8 cellular contexts compared by ENCODE assay signal in genomic region chr19:49148784-49149651, GRCh38. TPM values are rescaled to one million over a fixed set of nuclear protein-coding genes. Genes with fewer than 3 reads are reported as not detected.
DNase-seq lines count a peak whose midpoint lies in the region; ATAC-seq, FAIRE-seq and TF ChIP-seq lines count a peak whose summit lies in the region.

No MANE protein-coding gene starts in this region.

- H3K27ac ChIP-seq in A549 = peak overlapping the region; percentile 76 to 83

- peak; percentile 33; the same call in 1 of the 2 replicates for TF ChIP-seq POLR2A in A549 (IDR thresholded peaks at IDR 0.05; ENCODE audit: low read length)

- no peaks in the 10 kb centered on the region for H3K9me3 ChIP-seq in A549

- CTCF ChIA-PET in A549 (lab: Yijun Ruan, JAX) = interaction anchor here (0.5 to 15.0 kb wide), 17 partner anchors 20 to 515 kb away, joined by 3 to 298 read pairs (median 5); partner anchors contain the start of genes LIN7B and PPFIA3

- WGBS in A549 (ENCODE audit: missing lambda C conversion rate) = 16% methylated on average over 40 of the region's 49 CpGs

- ATAC-seq in A549 (peak; percentile 32 to 71), HG03442 (IDR thresholded peaks at IDR 0.05; ENCODE audit: unreplicated experiment) (no peak)

- POLR2A ChIA-PET in A549 (lab: Yijun Ruan, JAX) = interaction anchor here (0.6 to 2.7 kb wide), 6 partner anchors 21 to 304 kb away, joined by 3 to 14 read pairs (median 4); partner anchors contain the start of genes ALDH16A1, GYS1, PPFIA3 and RUVBL2

- FAIRE-seq in A549 (lab: Jason Lieb, UNC) = no peak

- H3K4me3 ChIP-seq in A549 = peak overlapping the region; percentile 68

- TF ChIP-seq RAD21 in A549 (conservative IDR thresholded peaks at IDR 0.05 in 1 of 2, IDR thresholded peaks at IDR 0.05 in 1 of 2) = no peak

- TF ChIP-seq EP300 in A549 (IDR thresholded peaks at IDR 0.05) = no peak

- H3K4me1 ChIP-seq in A549 = peaks cover 31% of the 10 kb centered on the region

- peak overlapping the region; percentile 100 for H3K4me2 ChIP-seq in A549

- TF ChIP-seq CTCF in A549 (IDR thresholded peaks at IDR 0.05) = no peak

- DNase-seq in A549 (ENCODE audit: low read depth in 1 of 2, low spot score in 1 of 2) = peak; percentile 96 to 98
- DNase-seq in H4 (ENCODE audit: low spot score) = peak; percentile 95
- peak; percentile 38 for DNase-seq in NCI-H510A treated with DMSO at 0.1 percent for 48 hours (lab: John Stamatoyannopoulos, UW)
- DNase-seq in activated CD4-positive, alpha-beta T cell treated with anti-CD3 and anti-CD28 coated beads for 4 hours = peak; percentile 75 to 78
- peak; percentile 99 for DNase-seq in cerebellum (ENCODE audit: low spot score)
- peak; percentile 100 for DNase-seq in islet precursor cell
- peak; percentile 77 for DNase-seq in stimulated activated CD4-positive, alpha-beta T cell treated with anti-CD3 and anti-CD28 coated beads, Interleukin-12 subunit alpha, Interleukin-12 subunit beta, amount 100 ng/mL, for 4 hours

TF ChIP-seq in A549, 52 proteins besides CTCF, POLR2A, EP300 and RAD21:
- TF ChIP-seq REST (IDR thresholded peaks at IDR 0.05) (peak; percentile 85), ATOH8 (CRISPR knock-in tag; IDR thresholded peaks at IDR 0.05; ENCODE audit: low read depth) (no peak), RARB (CRISPR knock-in tag; IDR thresholded peaks at IDR 0.05) (no peak), ZFP36 (IDR thresholded peaks at IDR 0.05; ENCODE audit: borderline replicate concordance, partially characterized antibody) (no peak), HEYL (CRISPR knock-in tag; IDR thresholded peaks at IDR 0.05) (no peak)

RNA-seq across cellular contexts. Expression of gene HRC, which starts 6.2 kb away (rescaled TPM):
- polyA plus RNA-seq in A549 (2011; rRNA removed) = 0.04 TPM in 1 of 2 replicates, not detected in the other
- 0.05 TPM in 1 of 2 replicates, not detected in the other for polyA plus RNA-seq in A549 (2012; cell fraction: cytosol; rRNA removed)
- polyA plus RNA-seq in A549 (2012; cell fraction: nucleus; rRNA removed) = 0.02 TPM in 1 of 2 replicates, not detected in the other
- polyA plus RNA-seq in A549 (2017; fragmentation: RNase III; extraction: RNeasy Plus Mini Kit Qiagen cat#74134 plus additional on column Dnase treatment) = 0.04 to 0.05 TPM in 2 of 3 replicates, not detected in the other
- polyA minus RNA-seq in A549 (2011; rRNA and poly(A)+ RNA removed) = not detected in 2 replicates
- 0.06 TPM in 1 of 2 replicates, not detected in the other for total RNA-seq in H4 (2014; rRNA removed; shearing (Covaris generic))
- total RNA-seq in cerebellum = 0.91 TPM

RNA-seq across cellular contexts. Expression of gene TRPM4, which starts 8.6 kb away (rescaled TPM):
- polyA plus RNA-seq in A549 (2011; rRNA removed) (4.7 and 4.9 TPM in 2 replicates), A549 (2017; fragmentation: RNase III; extraction: RNeasy Plus Mini Kit Qiagen cat#74134 plus additional on column Dnase treatment) (8.4 to 9.4 TPM (median 9.1 TPM) in 3 replicates)
- polyA plus RNA-seq in A549 (2012; cell fraction: cytosol; rRNA removed) = 9.1 and 9.3 TPM in 2 replicates
- 50.4 and 52.0 TPM in 2 replicates for polyA plus RNA-seq in A549 (2012; cell fraction: nucleus; rRNA removed)
- polyA minus RNA-seq in A549 (2011; rRNA and poly(A)+ RNA removed) = 9.9 and 11.4 TPM in 2 replicates
- 3.9 and 5.0 TPM in 2 replicates for total RNA-seq in H4 (2014; rRNA removed; shearing (Covaris generic))
- total RNA-seq in cerebellum = 5.7 TPM

RNA-seq across cellular contexts. Expression of gene PPFIA3, which starts 29.7 kb away (rescaled TPM):
- polyA plus RNA-seq in A549 (2011; rRNA removed) = 2.5 and 3.2 TPM in 2 replicates
- polyA plus RNA-seq in A549 (2012; cell fraction: cytosol; rRNA removed) = 6.2 and 8.3 TPM in 2 replicates
- 16.1 and 19.2 TPM in 2 replicates for polyA plus RNA-seq in A549 (2012; cell fraction: nucleus; rRNA removed)
- 6.5 to 8.0 TPM (median 7.3 TPM) in 3 replicates for polyA plus RNA-seq in A549 (2017; fragmentation: RNase III; extraction: RNeasy Plus Mini Kit Qiagen cat#74134 plus additional on column Dnase treatment)
- polyA minus RNA-seq in A549 (2011; rRNA and poly(A)+ RNA removed) = 4.7 and 5.5 TPM in 2 replicates
- total RNA-seq in H4 (2014; rRNA removed; shearing (Covaris generic)) = 5.4 and 6.9 TPM in 2 replicates
- 32.6 TPM for total RNA-seq in cerebellum

RNA-seq across cellular contexts. Expression of gene C19orf73, which starts 30.1 kb away (rescaled TPM):
- polyA plus RNA-seq in A549 (2011; rRNA removed) (1.4 and 1.8 TPM in 2 replicates), A549 (2017; fragmentation: RNase III; extraction: RNeasy Plus Mini Kit Qiagen cat#74134 plus additional on column Dnase treatment) (1.7 to 2.2 TPM (median 1.7 TPM) in 3 replicates)
- polyA plus RNA-seq in A549 (2012; cell fraction: cytosol; rRNA removed) = 6.3 and 6.8 TPM in 2 replicates
- polyA plus RNA-seq in A549 (2012; cell fraction: nucleus; rRNA removed) = 4.9 and 5.0 TPM in 2 replicates
- 1.6 and 1.7 TPM in 2 replicates for polyA minus RNA-seq in A549 (2011; rRNA and poly(A)+ RNA removed)
- total RNA-seq in H4 (2014; rRNA removed; shearing (Covaris generic)) = 0.80 and 7.3 TPM in 2 replicates
- total RNA-seq in cerebellum = 1.5 TPM

RNA-seq across cellular contexts. Expression of gene LIN7B, which starts 34.8 kb away (rescaled TPM):
- polyA plus RNA-seq in A549 (2011; rRNA removed) = 4.6 and 5.4 TPM in 2 replicates
- polyA plus RNA-seq in A549 (2012; cell fraction: cytosol; rRNA removed) = 16.6 and 16.9 TPM in 2 replicates
- polyA plus RNA-seq in A549 (2012; cell fraction: nucleus; rRNA removed) = 13.0 and 18.7 TPM in 2 replicates
- polyA plus RNA-seq in A549 (2017; fragmentation: RNase III; extraction: RNeasy Plus Mini Kit Qiagen cat#74134 plus additional on column Dnase treatment) = 7.1 to 8.3 TPM (median 8.0 TPM) in 3 replicates
- polyA minus RNA-seq in A549 (2011; rRNA and poly(A)+ RNA removed) = 2.7 and 2.9 TPM in 2 replicates
- total RNA-seq in H4 (2014; rRNA removed; shearing (Covaris generic)) = 4.1 and 15.2 TPM in 2 replicates
- 12.9 TPM for total RNA-seq in cerebellum

Comparison
In these comparisons a context has a peak if more than half of its experiments do, and no peak if none do; other contexts are left out.
1. DNase-seq: peak in every context shown above with its lines; median percentile 100 in islet precursor cell; 99 in cerebellum; 97 in A549; 95 in H4; 77 in stimulated activated CD4-positive, alpha-beta T cell treated with anti-CD3 and anti-CD28 coated beads, Interleukin-12 subunit alpha, Interleukin-12 subunit beta, amount 100 ng/mL, for 4 hours; 76 in activated CD4-positive, alpha-beta T cell treated with anti-CD3 and anti-CD28 coated beads for 4 hours; 38 in NCI-H510A treated with DMSO at 0.1 percent for 48 hours.